Comparison of ENCODE assay signal across 8 cellular contexts in genomic region chr13:100088282-100088647, GRCh38. TPM values are rescaled to one million over a fixed set of nuclear protein-coding genes. Genes with fewer than 3 reads are reported as not detected.
A peak's percentile ranks its signal among the peaks of the same experiment; 100 is the strongest.
DNase-seq lines count a peak whose midpoint lies in the region; ATAC-seq and TF ChIP-seq lines count a peak whose summit lies in the region.

No MANE protein-coding gene starts in this region.

- H3K27me3 ChIP-seq in GM06990 (replicated peaks; ENCODE audit: control insufficient read depth, insufficient read depth, low read length) (no peaks in the 10 kb centered on the region), SJCRH30 (no peaks in the 10 kb centered on the region), parathyroid adenoma (ENCODE audit: control insufficient read depth, insufficient read depth, low read length) (no peaks in the 10 kb centered on the region)

- TF ChIP-seq CTCF in GM06990 (IDR thresholded peaks at IDR 0.05; ENCODE audit: insufficient read depth, low read length, poor library complexity, severe bottlenecking) (no peak), fibroblast of mammary gland (conservative IDR thresholded peaks at IDR 0.05; ENCODE audit: control insufficient read depth, insufficient read depth, low read depth, low read length) (no peak), parathyroid adenoma (IDR thresholded peaks at IDR 0.05) (no peak)

- H3K27ac ChIP-seq in SJCRH30 (peak overlapping the region; percentile 82; the same call in 1 of the 2 replicates), parathyroid adenoma (peak overlapping the region; percentile 47)

- H3K9ac ChIP-seq in parathyroid adenoma: no peak overlapping the region

- H3K79me2 ChIP-seq in parathyroid adenoma: peaks cover 2% of the 10 kb centered on the region

- H3K9me3 ChIP-seq in SJCRH30 (replicated peaks): no peaks in the 10 kb centered on the region
- H3K9me3 ChIP-seq in parathyroid adenoma (ENCODE audit: control insufficient read depth, low read length): no peaks in the 10 kb centered on the region

- H2AFZ ChIP-seq in parathyroid adenoma: peak overlapping the region; percentile 94

- H3K4me1 ChIP-seq in SJCRH30 (no peaks in the 10 kb centered on the region), parathyroid adenoma (no peaks in the 10 kb centered on the region)

- DNase-seq in GM06990 (ENCODE audit: extremely low read depth, insufficient read length): no peak
- DNase-seq in SJCRH30: peak in 1 of 2 experiments; percentile 10
- DNase-seq in fibroblast of mammary gland (ENCODE audit: low read depth): no peak
- DNase-seq in NCI-H2081 treated with DMSO at 0.1 percent for 48 hours (lab: John Stamatoyannopoulos, UW): no peak
- DNase-seq in UCSD-AML1 (lab: John Stamatoyannopoulos, UW; ENCODE audit: unreplicated experiment): no peak
- DNase-seq in dermis blood vessel endothelial cell: no peak

- H3K36me3 ChIP-seq in GM06990 (ENCODE audit: control insufficient read depth, insufficient read depth, low read length) (no peaks in the 10 kb centered on the region; the same call in 1 of the 2 replicates), SJCRH30 (no peaks in the 10 kb centered on the region), parathyroid adenoma (ENCODE audit: control insufficient read depth, insufficient read depth, low read length) (no peaks in the 10 kb centered on the region)

- peak overlapping the region; percentile 84 for H3K4me2 ChIP-seq in parathyroid adenoma (ENCODE audit: low read length)

- ATAC-seq in GM19463 (IDR thresholded peaks at IDR 0.05; ENCODE audit: unreplicated experiment): no peak

- H3K4me3 ChIP-seq in GM06990 (replicated peaks; ENCODE audit: low read depth, low read length) (peak overlapping the region; percentile 94), SJCRH30 (peak overlapping the region; percentile 98), fibroblast of mammary gland (ENCODE audit: control insufficient read depth, low read depth, low read length) (peak overlapping the region; percentile 87), parathyroid adenoma (ENCODE audit: low read depth, low read length) (peak overlapping the region; percentile 89)

RNA-seq across cellular contexts. Expression of gene PCCA, which starts 0.6 kb away (rescaled TPM):
- 23.4 and 26.8 TPM in 2 replicates for total RNA-seq in SJCRH30 (2014; rRNA removed; shearing (Covaris generic))
- total RNA-seq in dermis blood vessel endothelial cell: 32.8 and 51.6 TPM in 2 replicates
